ENCODE assay signal across 8 cellular contexts in the genomic region with DNA sequence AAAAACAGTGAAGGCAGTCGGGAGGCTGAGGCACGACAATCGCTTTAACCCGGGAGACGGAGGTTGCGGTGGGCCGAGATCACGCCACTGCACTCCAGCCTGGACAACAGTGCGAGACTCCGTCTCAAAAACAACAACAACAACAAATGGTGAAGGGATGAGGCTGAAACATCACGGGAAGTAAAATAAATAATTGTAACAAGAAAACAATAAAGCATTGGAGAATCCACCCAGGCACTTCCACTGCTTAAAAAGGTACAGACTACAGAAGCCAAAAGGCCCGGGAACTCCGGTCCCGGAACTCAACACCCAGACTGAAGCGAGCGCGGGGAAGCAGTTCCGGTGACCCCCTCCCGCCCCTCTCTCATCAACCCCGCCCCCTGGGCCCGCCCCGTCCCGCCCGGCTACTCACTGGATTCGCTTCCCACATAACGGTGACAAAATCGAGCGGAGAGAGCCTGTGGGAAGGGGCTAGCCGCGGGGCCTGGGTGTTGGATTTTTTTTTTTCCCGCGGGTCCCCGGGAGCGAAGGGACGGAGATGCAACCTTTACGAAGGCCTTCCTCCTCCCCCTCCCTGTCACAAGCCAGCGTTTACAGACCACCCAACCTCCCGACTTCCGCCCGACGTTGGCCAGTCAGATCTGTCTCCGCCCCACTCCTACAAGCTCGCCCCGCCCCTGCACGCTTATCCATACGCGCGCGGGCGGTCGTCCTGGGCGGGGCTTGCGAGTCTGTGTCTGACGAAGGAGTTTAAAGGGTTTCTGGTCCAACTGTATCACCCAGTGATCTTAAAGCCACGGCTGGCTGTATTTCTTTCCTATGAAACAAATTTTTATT. TPM values are rescaled to one million over a fixed set of nuclear protein-coding genes. Genes with fewer than 3 reads are reported as not detected.
DNase-seq lines count a peak whose midpoint lies in the region; ATAC-seq and TF ChIP-seq lines count a peak whose summit lies in the region.

A gene with protein sequence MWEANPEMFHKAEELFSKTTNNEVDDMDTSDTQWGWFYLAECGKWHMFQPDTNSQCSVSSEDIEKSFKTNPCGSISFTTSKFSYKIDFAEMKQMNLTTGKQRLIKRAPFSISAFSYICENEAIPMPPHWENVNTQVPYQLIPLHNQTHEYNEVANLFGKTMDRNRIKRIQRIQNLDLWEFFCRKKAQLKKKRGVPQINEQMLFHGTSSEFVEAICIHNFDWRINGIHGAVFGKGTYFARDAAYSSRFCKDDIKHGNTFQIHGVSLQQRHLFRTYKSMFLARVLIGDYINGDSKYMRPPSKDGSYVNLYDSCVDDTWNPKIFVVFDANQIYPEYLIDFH (minus strand): TSS at position 600 of the 837 bp plus-strand sequence. CDS start 170 bp downstream, at position 430.

- POLR2A ChIA-PET in PC-9 (lab: Charles Lee; ENCODE audit: unreplicated experiment): no interaction called here

- no peak within 1 kb of the TSS for H3K4me2 ChIP-seq in PC-9

- H3K9me2 ChIP-seq in PC-9 (ENCODE audit: insufficient read depth): no peaks in the 10 kb centered on the region

- no peaks in the 10 kb centered on the region for H3F3A ChIP-seq in PC-9 (ENCODE audit: insufficient read depth, low read depth)

- peak; percentile 34; the same call in 1 of the 2 replicates for TF ChIP-seq EP300 in Ishikawa (IDR thresholded peaks at IDR 0.05; ENCODE audit: borderline replicate concordance)

- H3K4me1 ChIP-seq in PC-9 (replicated peaks; ENCODE audit: insufficient read depth) (no peaks in the 10 kb centered on the region), mucosa of stomach (ENCODE audit: control insufficient read depth, insufficient read depth, low read length) (peaks cover 5% of the 10 kb centered on the region)

- H3K9me3 ChIP-seq in PC-9 (ENCODE audit: insufficient read depth, low read depth) (no peaks in the 10 kb centered on the region), mucosa of stomach (ENCODE audit: control insufficient read depth, low read length) (no peaks in the 10 kb centered on the region)

- 0 out of 2 replicates have a peak within 1 kb of the TSS, but pooled peaks have one; percentile 41 for H2AFZ ChIP-seq in PC-9

- peak; percentile 97 for ATAC-seq in GM21576 (IDR thresholded peaks at IDR 0.05; ENCODE audit: unreplicated experiment)

- intact Hi-C loops in PC-9 (cut with micrococcal nuclease; ENCODE audit: unreplicated experiment): no loop called here

- TF ChIP-seq RAD21 in Ishikawa (IDR thresholded peaks at IDR 0.05; ENCODE audit: low read depth): no peak

- H3K4me3 ChIP-seq in PC-9: no peak within 1 kb of the TSS
- peak within 1 kb of the TSS; percentile 64 for H3K4me3 ChIP-seq in epithelial cell of proximal tubule (ENCODE audit: low read depth, low read length)
- peak within 1 kb of the TSS; percentile 93 for H3K4me3 ChIP-seq in mucosa of stomach (ENCODE audit: low read length)

- DNase-seq in DMS114 treated with DMSO at 0.1 percent for 48 hours (lab: John Stamatoyannopoulos, UW; ENCODE audit: unreplicated experiment) (peak; percentile 97), PC-9 (no peak), epithelial cell of proximal tubule (ENCODE audit: low read depth) (peak; percentile 66)
- DNase-seq in activated T-cell treated with anti-CD3 and anti-CD28 coated beads, Interleukin-2, amount 50 U/mL, for 1 hour: peak; percentile 96
- peak; percentile 93 to 97 for DNase-seq in stimulated activated CD8-positive, alpha-beta memory T cell treated with anti-CD3 and anti-CD28 coated beads, Interleukin-7, amount 100 ng/mL, for 1 hour (ENCODE audit: low read depth in 2 of 2)

- peak within 1 kb of the TSS; percentile 81 for H3K9ac ChIP-seq in mucosa of stomach (ENCODE audit: low read length)

- H3K27ac ChIP-seq in PC-9: no peak within 1 kb of the TSS

- H4K20me1 ChIP-seq in PC-9 (ENCODE audit: insufficient read depth): peaks cover 3% of the 10 kb centered on the region; the same call in 1 of the 2 replicates

- CTCF ChIA-PET in PC-9 (lab: Charles Lee): no interaction called here

- no TSS peak for BruUV-seq in PC-9 (replicated peaks; lab: Mats Ljungman, UMichigan)

- TF ChIP-seq CTCF in PC-9 (conservative IDR thresholded peaks at IDR 0.05): no peak
- TF ChIP-seq CTCF in epithelial cell of proximal tubule (conservative IDR thresholded peaks at IDR 0.05; ENCODE audit: low read depth, low read length): no peak

- no peaks in the 10 kb centered on the region for H3K36me3 ChIP-seq in PC-9 (ENCODE audit: low read depth)
- H3K36me3 ChIP-seq in mucosa of stomach (ENCODE audit: control insufficient read depth, insufficient read depth, low read length): no peaks in the 10 kb centered on the region

- peaks cover 27% of the 10 kb centered on the region; the same call in 1 of the 2 replicates for H3K27me3 ChIP-seq in PC-9 (ENCODE audit: insufficient read depth, low read depth)
- H3K27me3 ChIP-seq in mucosa of stomach (ENCODE audit: control insufficient read depth, insufficient read depth, low read length): no peaks in the 10 kb centered on the region

- H3K79me2 ChIP-seq in PC-9 (ENCODE audit: low read depth): no peaks in the 10 kb centered on the region

TF ChIP-seq in Ishikawa, 13 proteins besides CTCF, POLR2A, EP300 and RAD21:
- no peak for TF ChIP-seq CEBPB (IDR thresholded peaks at IDR 0.05)
- no peak for TF ChIP-seq NFIC (IDR thresholded peaks at IDR 0.05)
- TF ChIP-seq, protein P1, sequence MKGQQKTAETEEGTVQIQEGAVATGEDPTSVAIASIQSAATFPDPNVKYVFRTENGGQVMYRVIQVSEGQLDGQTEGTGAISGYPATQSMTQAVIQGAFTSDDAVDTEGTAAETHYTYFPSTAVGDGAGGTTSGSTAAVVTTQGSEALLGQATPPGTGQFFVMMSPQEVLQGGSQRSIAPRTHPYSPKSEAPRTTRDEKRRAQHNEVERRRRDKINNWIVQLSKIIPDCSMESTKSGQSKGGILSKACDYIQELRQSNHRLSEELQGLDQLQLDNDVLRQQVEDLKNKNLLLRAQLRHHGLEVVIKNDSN (IDR thresholded peaks at IDR 0.05): no peak
- TF ChIP-seq EGR1 (IDR thresholded peaks at IDR 0.05): 0 out of 2 replicates have a peak, but pooled peaks have one; percentile 21
- no peak for TF ChIP-seq TEAD4 (IDR thresholded peaks at IDR 0.05)
- TF ChIP-seq CREB1 (IDR thresholded peaks at IDR 0.05; ENCODE audit: low read depth): peak; percentile 48
- TF ChIP-seq TCF12 (IDR thresholded peaks at IDR 0.05; ENCODE audit: low read depth): peak; percentile 27; the same call in 1 of the 2 replicates
- TF ChIP-seq, protein P2, sequence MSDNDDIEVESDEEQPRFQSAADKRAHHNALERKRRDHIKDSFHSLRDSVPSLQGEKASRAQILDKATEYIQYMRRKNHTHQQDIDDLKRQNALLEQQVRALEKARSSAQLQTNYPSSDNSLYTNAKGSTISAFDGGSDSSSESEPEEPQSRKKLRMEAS (IDR thresholded peaks at IDR 0.05): no peak
- no peak for TF ChIP-seq FOXM1 (IDR thresholded peaks at IDR 0.05; ENCODE audit: borderline replicate concordance, low read depth)

RNA-seq across cellular contexts. Expression of the gene that starts here (rescaled TPM):
- total RNA-seq in PC-9 (2021): not detected in 2 replicates
- total RNA-seq in epithelial cell of proximal tubule: 2.5 and 3.6 TPM in 2 replicates

Comparison
In these comparisons a context has a peak if more than half of its experiments do, and no peak if none do; other contexts are left out.
1. DNase-seq: peak in DMS114 treated with DMSO at 0.1 percent for 48 hours (single experiment), activated T-cell treated with anti-CD3 and anti-CD28 coated beads, Interleukin-2, amount 50 U/mL, for 1 hour (single experiment), epithelial cell of proximal tubule (single experiment) and stimulated activated CD8-positive, alpha-beta memory T cell treated with anti-CD3 and anti-CD28 coated beads, Interleukin-7, amount 100 ng/mL, for 1 hour (2 of 2); none in PC-9 (0 of 2).